14 cellular contexts compared by ENCODE assay signal in genomic region chr10:8033812-8034665, GRCh38. TPM values are rescaled to one million over a fixed set of nuclear protein-coding genes. Genes with fewer than 3 reads are reported as not detected.
DNase-seq lines count a peak whose midpoint lies in the region; ATAC-seq and TF ChIP-seq lines count a peak whose summit lies in the region.
"Had no signal": no experiment of that assay in that cellular context is flagged by ENCODE, and none has a peak within 500 bp of the region (broad histone marks: within the 10 kb centered on the region; RNA-seq: fewer than 3 reads in every experiment).

No MANE protein-coding gene starts in this region.

- no peaks in the 10 kb centered on the region; a peak in 1 of 7 replicates for H3K36me3 Mint-ChIP-seq in H9 (ENCODE audit: insufficient read depth in 1 of 3, low read depth in 3 of 3)
- H3K36me3 Mint-ChIP-seq in activated naive CD8-positive, alpha-beta T cell treated with anti-CD3 and anti-CD28 coated beads for 36 hours = no peaks in the 10 kb centered on the region

- H4K91ac ChIP-seq in H9 (ENCODE audit: insufficient read length, low read depth, low read length) = no peak overlapping the region

- DNase-seq in H9 = peak; percentile 60
- DNase-seq in activated naive CD8-positive, alpha-beta T cell treated with anti-CD3 and anti-CD28 coated beads for 36 hours = peak; percentile 5
- no peak for DNase-seq in iPS DF 6.9 (ENCODE audit: low read depth, low spot score)
- peak; percentile 51 for DNase-seq in sigmoid colon
- no peak for DNase-seq in ACHN
- no peak for DNase-seq in dedifferentiated amniotic fluid mesenchymal stem cell (ENCODE audit: extremely low spot score)
- DNase-seq: activated CD4-positive, alpha-beta T cell treated with anti-CD3 and anti-CD28 coated beads, Interleukin-2, amount 10 ng/mL, durations not matched to agents 7 days and 5 days; Kasumi-1; NCI-H226; SHP77 treated with DMSO at 0.1 percent for 48 hours had no signal

- ATAC-seq in GM21367 (IDR thresholded peaks at IDR 0.05; ENCODE audit: unreplicated experiment) (no peak), HG03045 (IDR thresholded peaks at IDR 0.05; ENCODE audit: unreplicated experiment) (no peak)

- no peak for TF ChIP-seq CTCF in H9 (conservative IDR thresholded peaks at IDR 0.05)
- no peak for TF ChIP-seq CTCF in sigmoid colon (IDR thresholded peaks at IDR 0.05)

- no peak overlapping the region for H3K56ac ChIP-seq in H9 (ENCODE audit: insufficient read length, low read depth, low read length)

- no peak overlapping the region for H3K14ac ChIP-seq in H9 (ENCODE audit: insufficient read depth, low read length)

- H3K4ac ChIP-seq in H9 (ENCODE audit: low read depth, low read length) = no peak overlapping the region

- H2BK15ac ChIP-seq in H9 (ENCODE audit: low read depth, low read length) = no peak overlapping the region

- H2BK12ac ChIP-seq in H9 (ENCODE audit: insufficient read length, low read depth, low read length) = no peak overlapping the region

- H3K23me2 ChIP-seq in H9 (ENCODE audit: insufficient read length, low read depth, low read length, poor library complexity, severe bottlenecking) = peaks cover 2% of the 10 kb centered on the region

- no peak for TF ChIP-seq POLR2A in sigmoid colon (IDR thresholded peaks at IDR 0.05)

- H3K4me3 ChIP-seq in iPS DF 6.9 (ENCODE audit: low read length) (peak overlapping the region; percentile 9; the same call in 1 of the 2 replicates), sigmoid colon (peak overlapping the region in 2 of 4 donors; percentile 15 to 20)
- H3K4me3 ChIP-seq: lung had no signal

- no CpG with 5 or more reads among the region's 54 CpGs for WGBS in H9 (ENCODE audit: extremely low coverage, insufficient read length, low lambda C conversion rate)
- WGBS in iPS DF 6.9 (ENCODE audit: insufficient coverage, insufficient read length) = no CpG with 5 or more reads among the region's 54 CpGs
- 7 to 15% methylated on average over 54 of the region's 54 CpGs for WGBS in sigmoid colon, 2 donors

- H3K27ac ChIP-seq in H9 (ENCODE audit: insufficient read length, low read depth, low read length) (no peak overlapping the region), iPS DF 6.9 (ENCODE audit: low read length) (no peak overlapping the region), sigmoid colon (no peak overlapping the region)

- peak overlapping the region in 1 of 2 experiments; percentile 77; a peak in 3 of 5 replicates for H3K4me3 Mint-ChIP-seq in H9
- no peak overlapping the region for H3K4me3 Mint-ChIP-seq in activated naive CD8-positive, alpha-beta T cell treated with anti-CD3 and anti-CD28 coated beads for 36 hours
- H3K4me3 Mint-ChIP-seq: activated CD4-positive, alpha-beta T cell treated with anti-CD3 and anti-CD28 coated beads, Interleukin-2, amount 10 ng/mL, durations not matched to agents 7 days and 5 days had no signal

- no peak overlapping the region for H2BK20ac ChIP-seq in H9 (ENCODE audit: low read depth, low read length, poor library complexity, severe bottlenecking)

- no peaks in the 10 kb centered on the region for H3K9me3 ChIP-seq in H9 (ENCODE audit: control insufficient read depth, low read depth, low read length)
- no peaks in the 10 kb centered on the region for H3K9me3 ChIP-seq in iPS DF 6.9 (ENCODE audit: control insufficient read depth, insufficient read depth, low read length)
- H3K9me3 ChIP-seq in sigmoid colon = no peaks in the 10 kb centered on the region

- H3K36me3 ChIP-seq in iPS DF 6.9 (ENCODE audit: control insufficient read depth, insufficient read depth, low read length) = no peaks in the 10 kb centered on the region
- H3K36me3 ChIP-seq in sigmoid colon = no peaks in the 10 kb centered on the region

- H3K79me2 ChIP-seq in H9 (ENCODE audit: insufficient read depth, low read length) = no peaks in the 10 kb centered on the region

- H3K27ac Mint-ChIP-seq in H9 = no peak overlapping the region
- no peak overlapping the region for H3K27ac Mint-ChIP-seq in activated naive CD8-positive, alpha-beta T cell treated with anti-CD3 and anti-CD28 coated beads for 36 hours
- H3K27ac Mint-ChIP-seq: activated CD4-positive, alpha-beta T cell treated with anti-CD3 and anti-CD28 coated beads, Interleukin-2, amount 10 ng/mL, durations not matched to agents 7 days and 5 days had no signal

- no peak for TF ChIP-seq EP300 in sigmoid colon (IDR thresholded peaks at IDR 0.05)

- H3K79me1 ChIP-seq in H9 (ENCODE audit: insufficient read depth, low read depth, low read length, poor library complexity, severe bottlenecking) = no peaks in the 10 kb centered on the region

- no peak overlapping the region for H2AFZ ChIP-seq in H9 (ENCODE audit: low read length)

- H4K20me1 ChIP-seq in H9 (ENCODE audit: control insufficient read depth, insufficient read depth, insufficient read length) = no peaks in the 10 kb centered on the region

- no peak overlapping the region for H3K23ac ChIP-seq in H9 (ENCODE audit: insufficient read length, low read depth, low read length)

- in situ Hi-C loops in ACHN (cut with HindIII; ENCODE audit: low pct_ligation_motif_present, low pct_unique_long_range_greater_than_20kb, low sequenced_read_pairs) = no loop called here

- H2BK120ac ChIP-seq in H9 (ENCODE audit: low read depth, low read length, poor library complexity, severe bottlenecking) = no peak overlapping the region

- H3K27me3 ChIP-seq in H9 (ENCODE audit: insufficient read depth, low read length) (peaks cover 64% of the 10 kb centered on the region), iPS DF 6.9 (ENCODE audit: control insufficient read depth, insufficient read depth, low read length) (peaks cover 58% of the 10 kb centered on the region), sigmoid colon (peaks cover 56 to 76% (median 58%) of the 10 kb centered on the region in 3 donors)

- no peak overlapping the region for H2BK5ac ChIP-seq in H9 (ENCODE audit: insufficient read length, low read length)

- no peak overlapping the region for H4K8ac ChIP-seq in H9 (replicated peaks; ENCODE audit: insufficient read length, low read depth, low read length)

- peaks cover 9 to 26% of the 10 kb centered on the region in 2 experiments for H3K4me1 Mint-ChIP-seq in H9
- H3K4me1 Mint-ChIP-seq in activated naive CD8-positive, alpha-beta T cell treated with anti-CD3 and anti-CD28 coated beads for 36 hours = peaks cover 18% of the 10 kb centered on the region

- no peak overlapping the region for H3K9ac ChIP-seq in H9 (ENCODE audit: extremely low read depth, insufficient read length, low read length)

- H4K5ac ChIP-seq in H9 (ENCODE audit: insufficient read length, low read depth, low read length) = no peak overlapping the region

- intact Hi-C loops in sigmoid colon (cut with DNase I) = no loop called here

- H3K9me3 Mint-ChIP-seq in H9 = peaks cover 3 to 18% of the 10 kb centered on the region in 2 experiments
- peaks cover 3% of the 10 kb centered on the region for H3K9me3 Mint-ChIP-seq in activated naive CD8-positive, alpha-beta T cell treated with anti-CD3 and anti-CD28 coated beads for 36 hours
- H3K9me3 Mint-ChIP-seq: activated CD4-positive, alpha-beta T cell treated with anti-CD3 and anti-CD28 coated beads, Interleukin-2, amount 10 ng/mL, durations not matched to agents 7 days and 5 days had no signal

- no peak overlapping the region for H2AK5ac ChIP-seq in H9 (ENCODE audit: insufficient read length, low read length)

- H3K4me2 ChIP-seq in H9 (ENCODE audit: insufficient read depth, insufficient read length, low read length) = peak overlapping the region; percentile 46

- no peak overlapping the region for H3K18ac ChIP-seq in H9 (ENCODE audit: insufficient read length, low read depth, low read length)

- peaks cover 97% of the 10 kb centered on the region for H3K27me3 Mint-ChIP-seq in H9 (ENCODE audit: low read depth)
- H3K27me3 Mint-ChIP-seq in activated naive CD8-positive, alpha-beta T cell treated with anti-CD3 and anti-CD28 coated beads for 36 hours = peaks cover 87% of the 10 kb centered on the region

- H3K4me1 ChIP-seq in H9 (ENCODE audit: insufficient read depth, low read length) = peaks cover 5% of the 10 kb centered on the region; the same call in 1 of the 2 replicates
- peaks cover 6% of the 10 kb centered on the region for H3K4me1 ChIP-seq in iPS DF 6.9 (ENCODE audit: control insufficient read depth, insufficient read depth, low read length)
- H3K4me1 ChIP-seq in sigmoid colon = peaks cover 0 to 42% (median 30%) of the 10 kb centered on the region in 4 donors

- H3T11ph ChIP-seq in H9 (ENCODE audit: low read length) = no peak overlapping the region

RNA-seq across cellular contexts. Expression of gene GATA3, which starts 20.4 kb away (rescaled TPM):
- total RNA-seq in H9 (2021) (0.31 TPM in 2 replicates), sigmoid colon (not detected)
- 1 to 10 TPM; 8.4 to 8.8 TPM for total RNA-seq in activated naive CD8-positive, alpha-beta T cell treated with anti-CD3 and anti-CD28 coated beads for 36 hours
- polyA plus RNA-seq in sigmoid colon = 1 to 10 TPM in 2 of 3 donors, not detected in 1; 1.2 to 2.1 TPM
- total RNA-seq: fibroblast of lung had no signal
- polyA plus RNA-seq: fibroblast of lung had no signal

Comparison
In these comparisons a context has a peak if more than half of its experiments do, and no peak if none do; other contexts are left out.
1. DNase-seq: peak in H9 (single experiment), activated naive CD8-positive, alpha-beta T cell treated with anti-CD3 and anti-CD28 coated beads for 36 hours (single experiment) and sigmoid colon (single experiment); none in iPS DF 6.9 (single experiment), ACHN (single experiment) and dedifferentiated amniotic fluid mesenchymal stem cell (single experiment).